In genomic region chr16:7515543-7515942, GRCh38 we compare ENCODE assay signal across 28 cellular contexts.
"Had no signal": no experiment of that assay in that cellular context is flagged by ENCODE, and none has a peak within 500 bp of the region (broad histone marks: within the 10 kb centered on the region; RNA-seq: fewer than 3 reads in every experiment).

No MANE protein-coding gene starts in this region.

- DNase-seq: colonic mucosa; cortex of kidney; dermis blood vessel endothelial cell; dorsolateral prefrontal cortex; effector CD4-positive, alpha-beta T cell; effector CD8-positive, alpha-beta T cell; effector memory CD4-positive, alpha-beta T cell; effector memory CD8-positive, alpha-beta T cell; endodermal cell; erythroblast; esophagus squamous epithelium; foreskin fibroblast; foreskin keratinocyte; foreskin melanocyte; gastrocnemius medialis; glutamatergic neuron; head of caudate nucleus; heart left ventricle; heart right ventricle had no signal

- H3K9me3 ChIP-seq: colonic mucosa, esophagus muscularis mucosa, esophagus squamous epithelium, gastrocnemius medialis, heart left ventricle had no signal

- H3K4me1 ChIP-seq: colonic mucosa, esophagus muscularis mucosa, esophagus squamous epithelium, foreskin keratinocyte, gastroesophageal sphincter had no signal

- H3K27ac ChIP-seq: colonic mucosa, coronary artery, epithelial cell of prostate, esophagus muscularis mucosa, esophagus squamous epithelium, foreskin keratinocyte, gastroesophageal sphincter, heart left ventricle, heart right ventricle had no signal

- H3K4me3 ChIP-seq: colonic mucosa, coronary artery, dorsolateral prefrontal cortex, esophagus muscularis mucosa, esophagus squamous epithelium, gastrocnemius medialis, gastroesophageal sphincter, heart left ventricle, heart right ventricle had no signal

- H3K36me3 ChIP-seq: colonic mucosa, esophagus squamous epithelium, gastroesophageal sphincter, heart right ventricle had no signal

- H3K27me3 ChIP-seq: colonic mucosa, esophagus squamous epithelium, foreskin keratinocyte, gastrocnemius medialis, gastroesophageal sphincter, heart left ventricle, heart right ventricle had no signal

- ATAC-seq: effector memory CD8-positive, alpha-beta T cell; esophagus mucosa; foreskin keratinocyte; gastrocnemius medialis; gastroesophageal sphincter; heart left ventricle; heart right ventricle had no signal

- FAIRE-seq: colon, endometrium, endothelial cell of umbilical vein, frontal cortex had no signal
